19 cellular contexts compared by ENCODE assay signal in genomic region chr1:19685994-19686393, GRCh38. TPM values are rescaled to one million over a fixed set of nuclear protein-coding genes. Genes with fewer than 3 reads are reported as not detected.
DNase-seq lines count a peak whose midpoint lies in the region; ATAC-seq, FAIRE-seq and TF ChIP-seq lines count a peak whose summit lies in the region.
"Had no signal": no experiment of that assay in that cellular context is flagged by ENCODE, and none has a peak within 500 bp of the region (broad histone marks: within the 10 kb centered on the region; RNA-seq: fewer than 3 reads in every experiment).

No MANE protein-coding gene starts in this region.

- BruUV-seq in HepG2 (replicated peaks; lab: Mats Ljungman, UMichigan), result no TSS peak

- peaks cover 29% of the 10 kb centered on the region for H3K36me3 Mint-ChIP-seq in activated CD8-positive, alpha-beta T cell treated with anti-CD3 and anti-CD28 coated beads for 36 hours (ENCODE audit: low read depth)

- in situ Hi-C loops in HepG2 (cut with HindIII; ENCODE audit: extremely low pct_ligation_motif_present, low pct_unique_long_range_greater_than_20kb), result no loop called here

- no peak overlapping the region for H3K27ac ChIP-seq in HepG2 (ENCODE audit: extremely low read length, insufficient read depth, low read length)
- no peak overlapping the region for H3K27ac ChIP-seq in right lobe of liver
- peak overlapping the region; percentile 45; the same call in 1 of the 2 replicates for H3K27ac ChIP-seq in HUES64 (ENCODE audit: low read depth, low read length)
- no peak overlapping the region for H3K27ac ChIP-seq in iPS-20b (ENCODE audit: low read length)
- H3K27ac ChIP-seq: BLaER1 had no signal

- TF ChIP-seq CTCF in HepG2 (CRISPR knock-in tag; IDR thresholded peaks at IDR 0.05) (no peak), right lobe of liver (IDR thresholded peaks at IDR 0.05) (no peak)
- no peak for TF ChIP-seq CTCF in activated CD8-positive, alpha-beta T cell treated with anti-CD3 and anti-CD28 coated beads for 36 hours (IDR thresholded peaks at IDR 0.05)

- no peak overlapping the region for H3K27ac Mint-ChIP-seq in activated CD8-positive, alpha-beta T cell treated with anti-CD3 and anti-CD28 coated beads for 36 hours
- H3K27ac Mint-ChIP-seq: CD14-positive monocyte; CD8-positive, alpha-beta T cell had no signal

- no peak overlapping the region for H3K4me3 Mint-ChIP-seq in activated CD8-positive, alpha-beta T cell treated with anti-CD3 and anti-CD28 coated beads for 36 hours
- H3K4me3 Mint-ChIP-seq: CD14-positive monocyte; CD8-positive, alpha-beta T cell had no signal

- ATAC-seq in HepG2 (no peak), right lobe of liver (no peak), HG03095 (IDR thresholded peaks at IDR 0.05; ENCODE audit: unreplicated experiment) (no peak)
- no peak for ATAC-seq in activated CD8-positive, alpha-beta T cell treated with anti-CD3 and anti-CD28 coated beads for 36 hours
- ATAC-seq: CD8-positive, alpha-beta T cell; HCT116 had no signal

- H2AFZ ChIP-seq in HepG2 (ENCODE audit: low read length), result no peak overlapping the region

- peaks cover 13% of the 10 kb centered on the region for H3K9me3 Mint-ChIP-seq in activated CD8-positive, alpha-beta T cell treated with anti-CD3 and anti-CD28 coated beads for 36 hours
- H3K9me3 Mint-ChIP-seq: CD8-positive, alpha-beta T cell had no signal

- H3K79me2 ChIP-seq in HepG2 (ENCODE audit: insufficient read depth, low read length), result no peaks in the 10 kb centered on the region

- no peak overlapping the region for H3K4me2 ChIP-seq in HepG2 (ENCODE audit: low read depth, low read length)
- H3K4me2 ChIP-seq: BLaER1 had no signal

- 72% methylated on average over 9 of the region's 9 CpGs for WGBS in HepG2 (ENCODE audit: low lambda C conversion rate)
- WGBS in right lobe of liver (ENCODE audit: insufficient coverage, low coverage, low lambda C conversion rate, missing lambda C conversion rate), result 96% methylated on average over 4 of the region's 9 CpGs
- WGBS in HUES64, result 64% methylated on average over 9 of the region's 9 CpGs

- POLR2A ChIA-PET in HepG2 (lab: Yijun Ruan, JAX), result no interaction called here
- POLR2A ChIA-PET in activated CD8-positive, alpha-beta T cell treated with anti-CD3 and anti-CD28 coated beads for 36 hours (lab: Charles Lee), result no interaction called here

- FAIRE-seq in HepG2 (lab: Jason Lieb, UNC), result no peak

- H3K9me3 ChIP-seq in HepG2 (ENCODE audit: low read length) (no peaks in the 10 kb centered on the region), right lobe of liver (no peaks in the 10 kb centered on the region), HUES64 (ENCODE audit: insufficient read depth, low read depth, low read length) (peaks cover 3% of the 10 kb centered on the region; the same call in 1 of the 2 replicates), iPS-20b (ENCODE audit: insufficient read depth, low read depth, low read length) (no peaks in the 10 kb centered on the region)

- intact Hi-C loops in HepG2 (cut with micrococcal nuclease; ENCODE audit: unreplicated experiment) (no loop called here), right lobe of liver (cut with DNase I) (no loop called here)
- intact Hi-C loops in activated CD8-positive, alpha-beta T cell treated with anti-CD3 and anti-CD28 coated beads for 36 hours (cut with micrococcal nuclease), result no loop called here

- CTCF ChIA-PET in HepG2 (lab: Yijun Ruan, JAX; ENCODE audit: low intra/inter-chr PET ratio, low total read pairs), result no interaction called here
- CTCF ChIA-PET in activated CD8-positive, alpha-beta T cell treated with anti-CD3 and anti-CD28 coated beads for 36 hours (lab: Charles Lee), result interaction anchor here (0.6 to 3.5 kb wide), 3 partner anchors 19 to 30 kb away, joined by 3 to 15 read pairs (median 12); no protein-coding TSS in a partner anchor

- H4K20me1 ChIP-seq in HepG2 (ENCODE audit: insufficient read depth, low read length), result no peaks in the 10 kb centered on the region
- H4K20me1 ChIP-seq: BLaER1 had no signal

- H3K4me1 ChIP-seq in HepG2 (ENCODE audit: insufficient read depth, low read length), result no peaks in the 10 kb centered on the region
- no peaks in the 10 kb centered on the region for H3K4me1 ChIP-seq in right lobe of liver
- H3K4me1 ChIP-seq in HUES64 (ENCODE audit: insufficient read depth, low read length), result no peaks in the 10 kb centered on the region; the same call in 1 of the 2 replicates
- H3K4me1 ChIP-seq in iPS-20b (ENCODE audit: insufficient read depth, low read length), result peaks cover 7% of the 10 kb centered on the region; the same call in 1 of the 2 replicates
- H3K4me1 ChIP-seq: BLaER1 had no signal

- TF ChIP-seq POLR2A in HepG2 (IDR thresholded peaks at IDR 0.05; ENCODE audit: insufficient read depth in 1 of 2, low read depth in 2 of 2, low read length in 2 of 2), result no peak
- no peak for TF ChIP-seq POLR2A in right lobe of liver (IDR thresholded peaks at IDR 0.05)

- DNase-seq in HepG2 (ENCODE audit: low spot score), result no peak
- no peak for DNase-seq in right lobe of liver
- DNase-seq in NCI-H748 (lab: John Stamatoyannopoulos, UW; ENCODE audit: unreplicated experiment), result no peak
- no peak for DNase-seq in activated CD8-positive, alpha-beta T cell treated with anti-CD3 and anti-CD28 coated beads for 36 hours
- no peak for DNase-seq in NCI-H2029 treated with DMSO at 0.1 percent for 48 hours (lab: John Stamatoyannopoulos, UW)
- DNase-seq: 8988T; Calu3; CD8-positive, alpha-beta T cell; DMS79 treated with DMSO at 0.1 percent for 48 hours; GF-D8 had no signal

- no peak for TF ChIP-seq RAD21 in HepG2 (CRISPR knock-in tag; IDR thresholded peaks at IDR 0.05)

- peaks cover 31% of the 10 kb centered on the region for H3K4me1 Mint-ChIP-seq in activated CD8-positive, alpha-beta T cell treated with anti-CD3 and anti-CD28 coated beads for 36 hours (ENCODE audit: low read depth)
- H3K4me1 Mint-ChIP-seq: CD14-positive monocyte had no signal

- H3K27me3 ChIP-seq in HepG2 (ENCODE audit: control insufficient read depth in 1 of 2, insufficient read depth in 2 of 2, low read length in 2 of 2) (no peaks in the 10 kb centered on the region; a peak in 1 of 5 replicates), right lobe of liver (no peaks in the 10 kb centered on the region), HUES64 (ENCODE audit: insufficient read depth, low read length) (no peaks in the 10 kb centered on the region), iPS-20b (ENCODE audit: insufficient read depth, low read length) (no peaks in the 10 kb centered on the region)
- H3K27me3 ChIP-seq: BLaER1 had no signal

- TF ChIP-seq EP300 in HepG2 (IDR thresholded peaks at IDR 0.05; ENCODE audit: low read depth in 2 of 2, low read length in 2 of 2) (no peak), HepG2 (CRISPR knock-in tag; IDR thresholded peaks at IDR 0.05; ENCODE audit: borderline replicate concordance) (no peak)

- no peak overlapping the region for H3K9ac ChIP-seq in HepG2 (ENCODE audit: insufficient read depth, low read depth, low read length)
- no peak overlapping the region for H3K9ac ChIP-seq in HUES64 (ENCODE audit: low read depth, low read length)
- peak overlapping the region; percentile 0; the same call in 1 of the 2 replicates for H3K9ac ChIP-seq in iPS-20b (ENCODE audit: low read depth, low read length)
- H3K9ac ChIP-seq: BLaER1 had no signal

- H3K4me3 ChIP-seq in HepG2 (replicated peaks in 1 of 3; ENCODE audit: insufficient read depth in 1 of 3, low read depth in 2 of 3, low read length in 3 of 3), result no peak overlapping the region
- H3K4me3 ChIP-seq in right lobe of liver, result no peak overlapping the region
- H3K4me3 ChIP-seq in HUES64 (ENCODE audit: low read length), result no peak overlapping the region
- H3K4me3 ChIP-seq in iPS-20b (ENCODE audit: low read length), result no peak overlapping the region
- H3K4me3 ChIP-seq: BLaER1 had no signal

- no peaks in the 10 kb centered on the region for H3K36me3 ChIP-seq in HepG2 (replicated peaks in 1 of 2; ENCODE audit: control insufficient read depth in 1 of 2, insufficient read depth in 2 of 2, low read length in 2 of 2)
- H3K36me3 ChIP-seq in right lobe of liver, result no peaks in the 10 kb centered on the region
- no peaks in the 10 kb centered on the region for H3K36me3 ChIP-seq in HUES64 (ENCODE audit: insufficient read depth, low read length)
- H3K36me3 ChIP-seq in iPS-20b (ENCODE audit: insufficient read depth, low read depth, low read length), result no peaks in the 10 kb centered on the region

- no peaks in the 10 kb centered on the region for H3K27me3 Mint-ChIP-seq in activated CD8-positive, alpha-beta T cell treated with anti-CD3 and anti-CD28 coated beads for 36 hours

RNA-seq across cellular contexts. Expression of gene HTR6, which starts 21.3 kb away (rescaled TPM):
- total RNA-seq in HepG2 (2016; rRNA removed; fragmentation: Illumina TruSeq; extraction: Trizol) (0.04 TPM in 1 of 2 replicates, not detected in the other), right lobe of liver (not detected)
- total RNA-seq in HepG2 (2016; cell fraction: cytosol; rRNA removed; fragmentation: Illumina TruSeq; extraction: Trizol; ENCODE audit: low read depth), result not detected in 2 replicates
- not detected in 2 replicates for total RNA-seq in HepG2 (2016; cell fraction: insoluble cytoplasmic fraction; rRNA removed; fragmentation: Illumina TruSeq; extraction: Trizol)
- not detected in 2 replicates for total RNA-seq in HepG2 (2016; cell fraction: membrane; rRNA removed; fragmentation: Illumina TruSeq; extraction: Trizol)
- not detected in 2 replicates for total RNA-seq in HepG2 (2016; cell fraction: nucleus; rRNA removed; fragmentation: Illumina TruSeq; extraction: Trizol)
- 0.05 TPM in 1 of 2 replicates, not detected in the other for polyA plus RNA-seq in HepG2 (2011; rRNA removed)
- not detected in 2 replicates for polyA plus RNA-seq in HepG2 (2011; cell fraction: cytosol; rRNA removed)
- polyA plus RNA-seq in HepG2 (2011; cell fraction: nucleus; rRNA removed), result not detected in 2 replicates
- not detected in 2 replicates for polyA plus RNA-seq in HepG2 (2012)
- polyA plus RNA-seq in HepG2 (2016; cell fraction: cytosol; fragmentation: Illumina TruSeq; extraction: Trizol; ENCODE audit: low read depth), result not detected in 2 replicates
- polyA plus RNA-seq in HepG2 (2016; cell fraction: insoluble cytoplasmic fraction; fragmentation: Illumina TruSeq; extraction: Trizol; ENCODE audit: low read depth), result not detected in 2 replicates
- not detected in 2 replicates for polyA plus RNA-seq in HepG2 (2016; cell fraction: membrane; fragmentation: Illumina TruSeq; extraction: Trizol; ENCODE audit: low read depth)
- polyA plus RNA-seq in HepG2 (2016; cell fraction: nucleus; fragmentation: Illumina TruSeq; extraction: Trizol; ENCODE audit: insufficient read depth, low read depth), result not detected in 2 replicates
- not detected in 2 replicates for polyA minus RNA-seq in HepG2 (2011; rRNA and poly(A)+ RNA removed; ENCODE audit: low replicate concordance)
- polyA minus RNA-seq in HepG2 (2011; cell fraction: cytosol; rRNA and poly(A)+ RNA removed), result not detected in 2 replicates
- not detected in 2 replicates for polyA minus RNA-seq in HepG2 (2011; cell fraction: nucleus; rRNA and poly(A)+ RNA removed)
- polyA plus RNA-seq in HUES64 (2013, experiment 1 of 2), result not detected
- 0.57 TPM for polyA plus RNA-seq in HUES64 (2013, experiment 2 of 2)
- total RNA-seq in activated CD8-positive, alpha-beta T cell treated with anti-CD3 and anti-CD28 coated beads for 36 hours, result not detected
- total RNA-seq: A673, Calu3, H4 had no signal
- polyA plus RNA-seq: AG04450, CD14-positive monocyte had no signal

RNA-seq across cellular contexts. Expression of gene NBL1, which starts 41.9 kb away (rescaled TPM):
- 1.9 and 2.7 TPM in 2 replicates for total RNA-seq in HepG2 (2016; rRNA removed; fragmentation: Illumina TruSeq; extraction: Trizol)
- total RNA-seq in HepG2 (2016; cell fraction: cytosol; rRNA removed; fragmentation: Illumina TruSeq; extraction: Trizol; ENCODE audit: low read depth), result 2.8 and 4.1 TPM in 2 replicates
- total RNA-seq in HepG2 (2016; cell fraction: insoluble cytoplasmic fraction; rRNA removed; fragmentation: Illumina TruSeq; extraction: Trizol), result 2.8 and 3.1 TPM in 2 replicates
- total RNA-seq in HepG2 (2016; cell fraction: membrane; rRNA removed; fragmentation: Illumina TruSeq; extraction: Trizol), result 5.9 and 6.3 TPM in 2 replicates
- total RNA-seq in HepG2 (2016; cell fraction: nucleus; rRNA removed; fragmentation: Illumina TruSeq; extraction: Trizol), result 2.3 and 3.4 TPM in 2 replicates
- 13.8 and 17.5 TPM in 2 replicates for polyA plus RNA-seq in HepG2 (2011; rRNA removed)
- 6.0 and 10.2 TPM in 2 replicates for polyA plus RNA-seq in HepG2 (2011; cell fraction: cytosol; rRNA removed)
- polyA plus RNA-seq in HepG2 (2011; cell fraction: nucleus; rRNA removed), result 7.1 and 10.2 TPM in 2 replicates
- polyA plus RNA-seq in HepG2 (2012), result 3.2 TPM in 2 replicates
- polyA plus RNA-seq in HepG2 (2016; cell fraction: cytosol; fragmentation: Illumina TruSeq; extraction: Trizol; ENCODE audit: low read depth), result 4.3 and 4.8 TPM in 2 replicates
- polyA plus RNA-seq in HepG2 (2016; cell fraction: insoluble cytoplasmic fraction; fragmentation: Illumina TruSeq; extraction: Trizol; ENCODE audit: low read depth), result 2.1 and 2.4 TPM in 2 replicates
- 5.5 and 7.0 TPM in 2 replicates for polyA plus RNA-seq in HepG2 (2016; cell fraction: membrane; fragmentation: Illumina TruSeq; extraction: Trizol; ENCODE audit: low read depth)
- 3.7 and 4.3 TPM in 2 replicates for polyA plus RNA-seq in HepG2 (2016; cell fraction: nucleus; fragmentation: Illumina TruSeq; extraction: Trizol; ENCODE audit: insufficient read depth, low read depth)
- 26.9 and 216 TPM in 2 replicates for polyA minus RNA-seq in HepG2 (2011; rRNA and poly(A)+ RNA removed; ENCODE audit: low replicate concordance)
- 3.2 and 4.0 TPM in 2 replicates for polyA minus RNA-seq in HepG2 (2011; cell fraction: cytosol; rRNA and poly(A)+ RNA removed)
- 1.1 and 1.4 TPM in 2 replicates for polyA minus RNA-seq in HepG2 (2011; cell fraction: nucleus; rRNA and poly(A)+ RNA removed)
- 1 to 10 TPM; 2.2 to 5.7 (median 3.4) TPM for total RNA-seq in right lobe of liver
- polyA plus RNA-seq in HUES64 (2013, experiment 1 of 2), result 3.9 TPM
- polyA plus RNA-seq in HUES64 (2013, experiment 2 of 2), result 4.6 TPM
- 10 to 100 TPM; 27.0 to 27.6 TPM for total RNA-seq in activated CD8-positive, alpha-beta T cell treated with anti-CD3 and anti-CD28 coated beads for 36 hours
- polyA plus RNA-seq: CD14-positive monocyte had no signal
